8 cellular contexts compared by ENCODE assay signal in the genomic region with DNA sequence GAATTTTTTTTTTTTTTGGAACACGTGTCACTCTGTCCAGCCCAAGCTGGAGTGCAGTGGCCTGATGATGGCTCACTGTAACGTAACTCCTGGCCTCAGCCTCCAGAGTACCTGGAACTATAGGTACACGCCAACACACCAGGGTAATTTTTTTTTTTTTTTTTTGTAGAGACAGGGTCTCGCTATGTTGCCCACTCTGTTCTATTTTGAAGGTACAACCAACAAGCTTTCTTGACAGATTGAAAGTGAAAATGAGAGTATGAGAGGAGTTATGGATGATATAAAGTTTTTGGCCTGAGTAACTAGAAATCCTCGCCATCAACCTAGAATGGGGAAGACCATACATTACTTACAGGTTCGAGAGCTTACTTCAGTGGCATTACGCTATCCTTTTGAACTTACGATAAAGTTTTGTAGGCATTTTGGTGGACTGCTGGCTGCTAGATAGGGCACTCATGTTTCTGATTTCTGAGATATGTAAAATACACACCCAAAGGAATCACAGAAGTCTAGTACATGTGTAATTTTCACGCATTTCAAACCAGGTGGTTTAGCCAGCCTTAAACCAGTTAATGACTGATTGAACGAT. TPM values are rescaled to one million over a fixed set of nuclear protein-coding genes. Genes with fewer than 3 reads are reported as not detected.
A peak's percentile ranks its signal among the peaks of the same experiment; 100 is the strongest.
DNase-seq lines count a peak whose midpoint lies in the region; ATAC-seq and TF ChIP-seq lines count a peak whose summit lies in the region.

No MANE protein-coding gene starts in this region.

- ATAC-seq in GM18909 (IDR thresholded peaks at IDR 0.05; ENCODE audit: poor library complexity, unreplicated experiment) (peak; percentile 20), HG03280 (IDR thresholded peaks at IDR 0.05; ENCODE audit: unreplicated experiment) (peak; percentile 5)

- H3K4me3 Mint-ChIP-seq in T-helper 2 cell treated with Interferon-gamma antibody and Interleukin-4, amounts not matched to agents 5 μg/mL and 100 μg/mL, for 36 hours = peak overlapping the region; percentile 82

- peak overlapping the region; percentile 83 for H3K27ac Mint-ChIP-seq in T-helper 2 cell treated with Interferon-gamma antibody and Interleukin-4, amounts not matched to agents 5 μg/mL and 100 μg/mL, for 36 hours

- H3K9me3 Mint-ChIP-seq in T-helper 2 cell treated with Interferon-gamma antibody and Interleukin-4, amounts not matched to agents 5 μg/mL and 100 μg/mL, for 36 hours = no peaks in the 10 kb centered on the region

- no peak for DNase-seq in T-helper 2 cell treated with Interferon-gamma antibody and Interleukin-4, amounts not matched to agents 5 μg/mL and 100 μg/mL, for 36 hours (ENCODE audit: low spot score)
- DNase-seq in fibroblast of villous mesenchyme (ENCODE audit: low read depth) (no peak), retina (peak; percentile 45), foreskin melanocyte (no peak)
- no peak for DNase-seq in stimulated activated CD4-positive, alpha-beta T cell treated with anti-CD3 and anti-CD28 coated beads, Interleukin-2, amount 100 ng/mL, for 48 hours

- peaks cover 45% of the 10 kb centered on the region for H3K4me1 Mint-ChIP-seq in T-helper 2 cell treated with Interferon-gamma antibody and Interleukin-4, amounts not matched to agents 5 μg/mL and 100 μg/mL, for 36 hours (ENCODE audit: low read depth)

- H3K27ac ChIP-seq in C4-2B = peak overlapping the region; percentile 95

- H3K4me3 ChIP-seq in fibroblast of villous mesenchyme (ENCODE audit: low read depth, low read length) = peak overlapping the region; percentile 85

- peaks cover 54% of the 10 kb centered on the region for H3K36me3 Mint-ChIP-seq in T-helper 2 cell treated with Interferon-gamma antibody and Interleukin-4, amounts not matched to agents 5 μg/mL and 100 μg/mL, for 36 hours (ENCODE audit: low read depth)

- TF ChIP-seq CTCF in C4-2B (conservative IDR thresholded peaks at IDR 0.05) = no peak
- no peak for TF ChIP-seq CTCF in fibroblast of villous mesenchyme (IDR thresholded peaks at IDR 0.05; ENCODE audit: insufficient read depth, low read depth, low read length)

- H3K27me3 Mint-ChIP-seq in T-helper 2 cell treated with Interferon-gamma antibody and Interleukin-4, amounts not matched to agents 5 μg/mL and 100 μg/mL, for 36 hours (ENCODE audit: low read depth) = no peaks in the 10 kb centered on the region

RNA-seq across cellular contexts. Expression of a gene that starts 0.8 kb away (rescaled TPM):
- total RNA-seq in fibroblast of villous mesenchyme = 25.1 and 33.2 TPM in 2 replicates
